22 cellular contexts compared by ENCODE assay signal in the genomic region with DNA sequence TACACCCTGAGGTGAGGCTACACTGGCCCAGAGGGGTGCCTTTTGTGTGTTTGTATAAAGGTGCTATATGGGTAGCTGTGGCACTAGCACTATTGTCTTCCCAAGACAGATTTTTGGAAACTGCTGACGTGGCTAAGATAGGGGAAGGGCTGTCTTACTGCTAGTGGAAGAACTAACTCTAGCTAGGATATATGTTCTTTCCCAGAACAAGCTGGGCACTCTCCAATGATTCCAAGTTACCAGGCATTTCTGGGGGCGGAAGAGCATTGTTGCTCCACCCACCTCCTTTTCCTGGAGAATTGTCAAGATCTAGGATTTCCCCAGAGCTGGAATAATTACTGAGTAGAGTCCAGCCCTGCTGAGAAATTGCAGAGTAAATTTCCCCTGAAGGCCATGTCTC.
DNase-seq lines count a peak whose midpoint lies in the region; ATAC-seq, FAIRE-seq and TF ChIP-seq lines count a peak whose summit lies in the region.
"Had no signal": no experiment of that assay in that cellular context is flagged by ENCODE, and none has a peak within 500 bp of the region (broad histone marks: within the 10 kb centered on the region; RNA-seq: fewer than 3 reads in every experiment).

No MANE protein-coding gene starts in this region.

- no peaks in the 10 kb centered on the region for H3K23me2 ChIP-seq in H1 (ENCODE audit: low read depth, low read length)

- no peak overlapping the region for H3K27ac ChIP-seq in H1 (ENCODE audit: low read depth, low read length)
- no peak overlapping the region for H3K27ac ChIP-seq in naive thymus-derived CD4-positive, alpha-beta T cell (ENCODE audit: low read depth, low read length)
- H3K27ac ChIP-seq in colonic mucosa = no peak overlapping the region
- H3K27ac ChIP-seq: BLaER1, parathyroid adenoma had no signal

- peaks cover 0 to 6% (median 0%) of the 10 kb centered on the region in 11 donors for H3K9me3 Mint-ChIP-seq in naive thymus-derived CD4-positive, alpha-beta T cell
- peaks cover 18% of the 10 kb centered on the region for H3K9me3 Mint-ChIP-seq in mesothelial cell of epicardium
- H3K9me3 Mint-ChIP-seq: activated naive CD4-positive, alpha-beta T cell treated with anti-CD3 and anti-CD28 coated beads, Interleukin-2, amount 50 U/mL, for 24 hours; naive thymus-derived CD8-positive, alpha-beta T cell had no signal

- H3K4me3 Mint-ChIP-seq in naive thymus-derived CD4-positive, alpha-beta T cell = no peak overlapping the region
- no peak overlapping the region for H3K4me3 Mint-ChIP-seq in mesothelial cell of epicardium
- H3K4me3 Mint-ChIP-seq: activated CD4-positive, alpha-beta T cell treated with anti-CD3 and anti-CD28 coated beads for 36 hours; activated naive CD4-positive, alpha-beta T cell treated with anti-CD3 and anti-CD28 coated beads, Interleukin-2, amount 50 U/mL, for 24 hours; activated T-helper 1 cell treated with anti-CD3 and anti-CD28 coated beads, Interleukin-12 subunit alpha, Interleukin-12 subunit beta, Interleukin-2, Interleukin-4 antibody, amounts not matched to agents 30 ng/mL and 10 ng/mL and 1 ng/mL, durations not matched to agents 14 hours and 24 hours and 36 hours; naive thymus-derived CD8-positive, alpha-beta T cell; stimulated activated naive CD8-positive, alpha-beta T cell treated with anti-CD3 and anti-CD28 coated beads, Interleukin-15, Interleukin-2, amounts not matched to agents 100 ng/mL and 50 ng/mL, for 24 hours had no signal

- POLR2A ChIA-PET in H1 (lab: Charles Lee; ENCODE audit: partially characterized antibody) = no interaction called here
- POLR2A ChIA-PET in naive thymus-derived CD4-positive, alpha-beta T cell (lab: Charles Lee) = no interaction called here

- H3K79me1 ChIP-seq in H1 (ENCODE audit: low read depth, low read length) = no peaks in the 10 kb centered on the region

- H3K18ac ChIP-seq in H1 (ENCODE audit: extremely low read depth, low read length) = no peak overlapping the region

- TF ChIP-seq CTCF in H1 (IDR thresholded peaks at IDR 0.05; ENCODE audit: control extremely low read depth in 1 of 3, insufficient read depth in 1 of 3, low read depth in 1 of 3, low read length in 3 of 3) = no peak
- no peak for TF ChIP-seq CTCF in mesothelial cell of epicardium (IDR thresholded peaks at IDR 0.05; ENCODE audit: unreplicated experiment)
- TF ChIP-seq CTCF in colonic mucosa (IDR thresholded peaks at IDR 0.05) = no peak

- H3K4ac ChIP-seq in H1 (replicated peaks; ENCODE audit: insufficient read length, low read depth, low read length) = no peak overlapping the region

- H3K9ac ChIP-seq in H1 (replicated peaks in 1 of 4; ENCODE audit: extremely low read depth in 1 of 4, low read depth in 3 of 4, low read length in 3 of 4) (no peak overlapping the region), colonic mucosa (ENCODE audit: low read depth in 2 of 2, low read length in 2 of 2) (peak overlapping the region in 1 of 2 donors; percentile 8)
- H3K9ac ChIP-seq: BLaER1, parathyroid adenoma had no signal

- TF ChIP-seq EP300 in H1 (IDR thresholded peaks at IDR 0.05; ENCODE audit: borderline replicate concordance in 1 of 2, low read depth in 2 of 2, low read length in 2 of 2) = no peak

- H3K36me3 Mint-ChIP-seq in naive thymus-derived CD4-positive, alpha-beta T cell = no peaks in the 10 kb centered on the region
- peaks cover 4% of the 10 kb centered on the region for H3K36me3 Mint-ChIP-seq in mesothelial cell of epicardium
- H3K36me3 Mint-ChIP-seq: activated naive CD4-positive, alpha-beta T cell treated with anti-CD3 and anti-CD28 coated beads, Interleukin-2, amount 50 U/mL, for 24 hours; naive thymus-derived CD8-positive, alpha-beta T cell had no signal

- H2BK20ac ChIP-seq in H1 (ENCODE audit: low read length) = no peak overlapping the region

- no peak overlapping the region for H3K23ac ChIP-seq in H1 (ENCODE audit: insufficient read length)

- H4K8ac ChIP-seq in H1 (ENCODE audit: extremely low read depth, insufficient read depth, low read length) = no peak overlapping the region

- no peaks in the 10 kb centered on the region for H3K27me3 Mint-ChIP-seq in naive thymus-derived CD4-positive, alpha-beta T cell
- no peaks in the 10 kb centered on the region for H3K27me3 Mint-ChIP-seq in mesothelial cell of epicardium (ENCODE audit: low read depth)
- H3K27me3 Mint-ChIP-seq: activated naive CD4-positive, alpha-beta T cell treated with anti-CD3 and anti-CD28 coated beads, Interleukin-2, amount 50 U/mL, for 24 hours; naive thymus-derived CD8-positive, alpha-beta T cell; stimulated activated naive CD8-positive, alpha-beta T cell treated with anti-CD3 and anti-CD28 coated beads, Interleukin-15, Interleukin-2, amounts not matched to agents 100 ng/mL and 50 ng/mL, for 24 hours had no signal

- no peak overlapping the region for H3K4me2 ChIP-seq in H1 (ENCODE audit: insufficient read depth in 1 of 2, low read depth in 2 of 2, low read length in 2 of 2)
- H3K4me2 ChIP-seq: BLaER1 had no signal

- H2AFZ ChIP-seq in H1 (ENCODE audit: low read length) = peak overlapping the region; percentile 41
- H2AFZ ChIP-seq: parathyroid adenoma had no signal

- H3K36me3 ChIP-seq in H1 (ENCODE audit: control insufficient read depth in 2 of 4, insufficient read depth in 4 of 4, low read length in 3 of 4) = no peaks in the 10 kb centered on the region
- no peaks in the 10 kb centered on the region for H3K36me3 ChIP-seq in naive thymus-derived CD4-positive, alpha-beta T cell (ENCODE audit: control insufficient read depth in 2 of 3, insufficient read depth in 3 of 3, low read length in 3 of 3)
- H3K36me3 ChIP-seq in colonic mucosa = no peaks in the 10 kb centered on the region
- H3K36me3 ChIP-seq: BLaER1 had no signal

- H3K27me3 ChIP-seq in H1 (replicated peaks in 1 of 4; ENCODE audit: control insufficient read depth in 3 of 4, extremely low read depth in 1 of 4, insufficient read depth in 3 of 4, low read length in 3 of 4) = no peaks in the 10 kb centered on the region
- H3K27me3 ChIP-seq in naive thymus-derived CD4-positive, alpha-beta T cell (ENCODE audit: control insufficient read depth in 2 of 2, insufficient read depth in 2 of 2, low read length in 2 of 2) = no peaks in the 10 kb centered on the region
- H3K27me3 ChIP-seq in colonic mucosa = no peaks in the 10 kb centered on the region
- H3K27me3 ChIP-seq: BLaER1 had no signal

- H2BK12ac ChIP-seq in H1 (ENCODE audit: low read depth, low read length) = no peak overlapping the region

- H2BK5ac ChIP-seq in H1 (ENCODE audit: low read depth, low read length) = no peak overlapping the region

- no peak for TF ChIP-seq POLR2A in H1 (IDR thresholded peaks at IDR 0.05; ENCODE audit: control extremely low read depth in 1 of 2, low read depth in 2 of 2, low read length in 2 of 2)

- no peak overlapping the region for H2BK15ac ChIP-seq in H1 (ENCODE audit: low read length)

- H3K4me1 Mint-ChIP-seq in naive thymus-derived CD4-positive, alpha-beta T cell = peaks cover 0 to under 1% (median 0%) of the 10 kb centered on the region in 7 donors
- peaks cover 26% of the 10 kb centered on the region for H3K4me1 Mint-ChIP-seq in mesothelial cell of epicardium
- H3K4me1 Mint-ChIP-seq: activated CD4-positive, alpha-beta T cell treated with anti-CD3 and anti-CD28 coated beads for 36 hours; activated naive CD4-positive, alpha-beta T cell treated with anti-CD3 and anti-CD28 coated beads, Interleukin-2, amount 50 U/mL, for 24 hours; naive thymus-derived CD8-positive, alpha-beta T cell had no signal

- H3K9me3 ChIP-seq in H1 (ENCODE audit: insufficient read depth in 2 of 2, low read depth in 1 of 2, low read length in 1 of 2) = no peaks in the 10 kb centered on the region
- H3K9me3 ChIP-seq in naive thymus-derived CD4-positive, alpha-beta T cell (ENCODE audit: control insufficient read depth in 2 of 3, low read length in 3 of 3) = no peaks in the 10 kb centered on the region
- H3K9me3 ChIP-seq in colonic mucosa = no peaks in the 10 kb centered on the region
- H3K9me3 ChIP-seq: BLaER1 had no signal

- peak; percentile 4 for ATAC-seq in naive thymus-derived CD4-positive, alpha-beta T cell
- ATAC-seq: activated CD4-positive, alpha-beta T cell treated with anti-CD3 and anti-CD28 coated beads for 36 hours; naive thymus-derived CD8-positive, alpha-beta T cell had no signal

- no peak overlapping the region for H3K4me3 ChIP-seq in H1 (ENCODE audit: extremely low read depth in 1 of 4, insufficient read depth in 2 of 4, low read depth in 3 of 4, low read length in 4 of 4)
- no peak overlapping the region for H3K4me3 ChIP-seq in naive thymus-derived CD4-positive, alpha-beta T cell (ENCODE audit: low read length)
- H3K4me3 ChIP-seq in colonic mucosa = no peak overlapping the region
- H3K4me3 ChIP-seq: BLaER1 had no signal

- H3K14ac ChIP-seq in H1 (ENCODE audit: insufficient read length) = no peak overlapping the region

- no peaks in the 10 kb centered on the region for H3K79me2 ChIP-seq in H1 (ENCODE audit: control insufficient read depth in 1 of 2, insufficient read depth in 2 of 2, low read length in 2 of 2)
- H3K79me2 ChIP-seq: parathyroid adenoma had no signal

- H4K91ac ChIP-seq in H1 (replicated peaks; ENCODE audit: insufficient read length, low read length) = no peak overlapping the region

- TF ChIP-seq RAD21 in H1 (IDR thresholded peaks at IDR 0.05 in 1 of 2, conservative IDR thresholded peaks at IDR 0.05 in 1 of 2; ENCODE audit: low read depth in 2 of 2, low read length in 2 of 2) = no peak

- CTCF ChIA-PET in H1 (lab: Charles Lee; ENCODE audit: partially characterized antibody) = interaction anchor here (0.7 to 1.7 kb wide), 5 partner anchors 10 to 465 kb away, joined by 3 to 7 read pairs (median 3); no protein-coding TSS in a partner anchor
- CTCF ChIA-PET in naive thymus-derived CD4-positive, alpha-beta T cell (lab: Charles Lee) = interaction anchor here (0.7 kb wide), 1 partner anchor 187 kb away, joined by 3 read pairs; no protein-coding TSS in a partner anchor

- H4K20me1 ChIP-seq in H1 (replicated peaks in 1 of 2; ENCODE audit: control insufficient read depth in 1 of 2, insufficient read depth in 2 of 2, low read length in 2 of 2) = no peaks in the 10 kb centered on the region
- H4K20me1 ChIP-seq: BLaER1 had no signal

- H2BK120ac ChIP-seq in H1 (replicated peaks; ENCODE audit: low read depth, low read length) = no peak overlapping the region

- intact Hi-C loops in naive thymus-derived CD4-positive, alpha-beta T cell (cut with micrococcal nuclease) = no loop called here
- intact Hi-C loops in colonic mucosa (cut with DNase I) = no loop called here

- H4K5ac ChIP-seq in H1 (ENCODE audit: insufficient read length, low read depth, low read length) = no peak overlapping the region

- peak; percentile 14 for DNase-seq in AG20443 (ENCODE audit: low spot score)
- peak; percentile 12 for DNase-seq in M059J (ENCODE audit: low read depth)
- DNase-seq in H1 (ENCODE audit: low read depth in 1 of 2, low spot score in 2 of 2) = no peak
- no peak for DNase-seq in naive thymus-derived CD4-positive, alpha-beta T cell
- no peak for DNase-seq in mesothelial cell of epicardium (ENCODE audit: low spot score in 2 of 2, unreplicated experiment in 2 of 2)
- no peak for DNase-seq in hypothalamus (lab: John Stamatoyannopoulos, UW)
- DNase-seq in colonic mucosa = no peak
- no peak for DNase-seq in mesenteric fat pad (ENCODE audit: low spot score)
- DNase-seq: activated CD4-positive, alpha-beta T cell treated with anti-CD3 and anti-CD28 coated beads for 36 hours; MM.1S; naive thymus-derived CD8-positive, alpha-beta T cell; NCI-H1436; NCI-H82; SIG-M5; small intestine; stimulated activated CD4-positive, alpha-beta T cell treated with anti-CD3 and anti-CD28 coated beads, Interleukin-2, amount 100 ng/mL, for 48 hours; T-helper 1 cell had no signal

- no peak overlapping the region for H3K56ac ChIP-seq in H1 (replicated peaks; ENCODE audit: insufficient read length, low read depth, low read length)

- 100% methylated on average over 2 of the region's 2 CpGs; no CpG with 5 or more reads in 1 of the 2 experiments for WGBS in H1 (ENCODE audit: extremely low coverage in 1 of 2, insufficient coverage in 1 of 2, insufficient read length in 1 of 2, insufficient replicate concordance in 2 of 2, low coverage in 1 of 2, low lambda C conversion rate in 2 of 2, missing lambda C conversion rate in 1 of 2), 2 experiments

- FAIRE-seq in H1 (lab: Jason Lieb, UNC) = no peak
- FAIRE-seq: small intestine had no signal

- H3K4me1 ChIP-seq in H1 (replicated peaks in 1 of 4; ENCODE audit: control insufficient read depth in 3 of 4, insufficient read depth in 4 of 4, low read length in 3 of 4) (peaks cover 0 to 3% (median 0%) of the 10 kb centered on the region in 4 experiments; a peak in 1 of 7 replicates), colonic mucosa (no peaks in the 10 kb centered on the region)
- no peaks in the 10 kb centered on the region for H3K4me1 ChIP-seq in naive thymus-derived CD4-positive, alpha-beta T cell (ENCODE audit: control insufficient read depth in 2 of 2, insufficient read depth in 2 of 2, low read length in 2 of 2)
- H3K4me1 ChIP-seq: BLaER1, parathyroid adenoma had no signal

- no peak overlapping the region for H3K27ac Mint-ChIP-seq in naive thymus-derived CD4-positive, alpha-beta T cell
- H3K27ac Mint-ChIP-seq in mesothelial cell of epicardium = no peak overlapping the region
- H3K27ac Mint-ChIP-seq: activated CD4-positive, alpha-beta T cell treated with anti-CD3 and anti-CD28 coated beads for 36 hours; activated naive CD4-positive, alpha-beta T cell treated with anti-CD3 and anti-CD28 coated beads, Interleukin-2, amount 50 U/mL, for 24 hours; activated T-helper 1 cell treated with anti-CD3 and anti-CD28 coated beads, Interleukin-12 subunit alpha, Interleukin-12 subunit beta, Interleukin-2, Interleukin-4 antibody, amounts not matched to agents 30 ng/mL and 10 ng/mL and 1 ng/mL, durations not matched to agents 14 hours and 24 hours and 36 hours; naive thymus-derived CD8-positive, alpha-beta T cell; stimulated activated naive CD8-positive, alpha-beta T cell treated with anti-CD3 and anti-CD28 coated beads, Interleukin-15, Interleukin-2, amounts not matched to agents 100 ng/mL and 50 ng/mL, for 24 hours had no signal

- H2AK5ac ChIP-seq in H1 (ENCODE audit: low read depth, low read length) = no peak overlapping the region

Comparison
In these comparisons a context has a peak if more than half of its experiments do, and no peak if none do; other contexts are left out.
1. DNase-seq: peak in AG20443 (single experiment) and M059J (single experiment); none in H1 (0 of 2), naive thymus-derived CD4-positive, alpha-beta T cell (0 of 9), mesothelial cell of epicardium (0 of 2), hypothalamus (0 of 51), colonic mucosa (single experiment) and mesenteric fat pad (single experiment).